Comparison of ENCODE assay signal across 8 cellular contexts in genomic region chr12:121095544-121096198, GRCh38. TPM values are rescaled to one million over a fixed set of nuclear protein-coding genes. Genes with fewer than 3 reads are reported as not detected.
DNase-seq lines count a peak whose midpoint lies in the region; ATAC-seq and TF ChIP-seq lines count a peak whose summit lies in the region.

No MANE protein-coding gene starts in this region.

- H3K36me3 ChIP-seq in gastroesophageal sphincter (no peaks in the 10 kb centered on the region), stomach (no peaks in the 10 kb centered on the region)

- H3K4me3 ChIP-seq in LNCaP clone FGC (ENCODE audit: low read depth, low read length) (peak overlapping the region; percentile 41), gastroesophageal sphincter (peak overlapping the region in 1 of 2 donors; percentile 39), stomach (peak overlapping the region; percentile 24 to 42 (median 34))

- intact Hi-C loops in stomach (cut with DNase I; ENCODE audit: low total_unique reads) = no loop called here

- H3K27me3 ChIP-seq in gastroesophageal sphincter (peaks cover 26% of the 10 kb centered on the region), stomach (peaks cover 0 to 23% (median 0%) of the 10 kb centered on the region in 3 donors)

- H3K9me3 ChIP-seq in gastroesophageal sphincter = peaks cover 0 to 11% (median 0%) of the 10 kb centered on the region in 3 donors
- H3K9me3 ChIP-seq in stomach = peaks cover 0 to 12% (median 3%) of the 10 kb centered on the region in 4 donors

- peak; percentile 83 for ATAC-seq in gastroesophageal sphincter

- peak; percentile 30 to 71 for DNase-seq in NCI-H524 (lab: John Stamatoyannopoulos, UW)
- no peak for DNase-seq in NCI-H524 treated with DMSO at 0.1 percent for 48 hours (lab: John Stamatoyannopoulos, UW)
- DNase-seq in LNCaP clone FGC (ENCODE audit: low read depth) = no peak
- DNase-seq in SIG-M5 (lab: John Stamatoyannopoulos, UW) = peak; percentile 27
- DNase-seq in activated gamma-delta T cell treated with anti-CD3 and anti-CD28 coated beads, Interleukin-2, amount 50 U/mL, for 16 hours (ENCODE audit: low read depth) = peak; percentile 60
- DNase-seq in non-pigmented ciliary epithelial cell (ENCODE audit: low read depth) = peak; percentile 3
- peak; percentile 78 for DNase-seq in stomach

- TF ChIP-seq EP300 in gastroesophageal sphincter (IDR thresholded peaks at IDR 0.05) = no peak
- TF ChIP-seq EP300 in stomach (IDR thresholded peaks at IDR 0.05) = no peak

- H3K4me1 ChIP-seq in gastroesophageal sphincter (peaks cover 0 to 13% (median 4%) of the 10 kb centered on the region in 3 donors), stomach (peaks cover 9 to 15% (median 14%) of the 10 kb centered on the region in 4 donors)

- H3K27ac ChIP-seq in gastroesophageal sphincter (no peak overlapping the region), stomach (peak overlapping the region in 2 of 5 donors; percentile 27 to 42)

- peak; percentile 72 for TF ChIP-seq CTCF in LNCaP clone FGC (IDR thresholded peaks at IDR 0.05; ENCODE audit: control insufficient read depth, extremely low read depth, insufficient read depth)
- peak; percentile 47 to 87 (median 58) for TF ChIP-seq CTCF in gastroesophageal sphincter (IDR thresholded peaks at IDR 0.05)
- TF ChIP-seq CTCF in stomach (IDR thresholded peaks at IDR 0.05) = peak in 5 of 7 experiments; percentile 44 to 83 (median 73)

- no peak for TF ChIP-seq POLR2A in gastroesophageal sphincter (IDR thresholded peaks at IDR 0.05)
- no peak for TF ChIP-seq POLR2A in stomach (IDR thresholded peaks at IDR 0.05)

- WGBS in gastroesophageal sphincter (ENCODE audit: low coverage in 1 of 2), 2 donors = 2 to 3% methylated on average over 23 to 32 of the region's 33 CpGs
- 1 to 5% (median 2%) methylated on average over 31 to 33 of the region's 33 CpGs for WGBS in stomach, 5 donors

RNA-seq across cellular contexts. Expression of gene P2RX7, which starts 37.0 kb away (rescaled TPM):
- total RNA-seq in gastroesophageal sphincter (1 to 10 TPM; 2.0 to 3.3 (median 3.0) TPM), stomach (1 to 10 TPM in 3 of 5 donors, not detected in 2; 1.3 to 2.2 (median 1.8) TPM)
- polyA plus RNA-seq in stomach = under 1 TPM; 0.31 to 0.60 (median 0.46) TPM

RNA-seq across cellular contexts. Expression of gene OASL, which starts 56.6 kb away (rescaled TPM):
- total RNA-seq in gastroesophageal sphincter (1 to 10 TPM in 1 of 4 donors, under 1 TPM in 3; 0.31 to 3.0 (median 0.38) TPM), stomach (10 to 100 TPM in 3 of 5 donors, not detected in 2; 19.3 to 35.0 (median 24.8) TPM)
- 10 to 100 TPM in 1 of 3 donors, 1 to 10 TPM in 2; 2.1 to 54.7 (median 4.5) TPM for polyA plus RNA-seq in stomach

Comparison
In these comparisons a context has a peak if more than half of its experiments do, and no peak if none do; other contexts are left out.
1. DNase-seq: peak in NCI-H524 (2 of 2), SIG-M5 (single experiment), activated gamma-delta T cell treated with anti-CD3 and anti-CD28 coated beads, Interleukin-2, amount 50 U/mL, for 16 hours (single experiment), non-pigmented ciliary epithelial cell (single experiment) and stomach (single experiment); none in NCI-H524 treated with DMSO at 0.1 percent for 48 hours (single experiment) and LNCaP clone FGC (single experiment).
2. Peak in every context shown above with its lines, with median percentiles within 50 percentile points of each other: CTCF ChIP-seq.